8 cellular contexts compared by ENCODE assay signal in the genomic region with DNA sequence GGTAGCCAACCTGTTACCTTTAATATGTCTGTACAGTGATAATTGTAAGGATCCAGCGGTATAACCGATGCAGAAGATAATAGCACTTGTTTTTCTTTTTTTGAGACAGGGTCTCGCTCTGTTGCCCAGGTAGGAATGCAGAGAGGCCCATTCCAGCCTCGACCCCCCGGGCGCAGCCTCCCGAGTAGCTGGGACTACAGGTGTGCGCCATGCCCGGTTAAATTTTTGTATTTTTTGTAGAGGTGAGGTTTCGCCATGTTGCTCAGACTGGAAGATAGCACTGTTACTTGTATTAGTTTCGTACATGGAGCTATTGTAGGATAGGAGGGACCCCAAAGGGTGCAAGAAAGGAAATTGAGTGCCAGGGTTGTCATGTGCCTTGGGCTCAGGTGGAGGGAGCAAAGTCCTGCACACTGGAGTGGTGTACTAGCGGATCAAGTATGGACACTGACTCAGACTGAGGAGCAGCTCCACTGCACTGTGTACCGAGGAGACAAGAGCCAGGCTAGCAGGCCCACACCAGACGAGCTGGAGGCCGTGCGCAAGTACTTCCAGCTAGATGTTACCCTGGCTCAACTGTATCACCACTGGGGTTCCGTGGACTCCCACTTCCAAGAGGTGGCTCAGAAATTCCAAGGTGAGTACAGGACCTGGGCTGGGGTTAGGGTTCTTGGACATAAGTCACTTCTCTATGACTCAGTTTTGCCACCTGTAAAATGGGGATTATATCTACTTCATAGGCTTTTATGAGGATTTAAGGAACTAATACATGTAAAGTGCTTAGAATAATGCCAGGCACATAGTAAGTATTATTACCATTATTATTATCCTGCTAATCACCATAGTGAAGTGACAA. TPM values are rescaled to one million over a fixed set of nuclear protein-coding genes. Genes with fewer than 3 reads are reported as not detected.
DNase-seq lines count a peak whose midpoint lies in the region; ATAC-seq and TF ChIP-seq lines count a peak whose summit lies in the region.

No MANE protein-coding gene starts in this region.

- H3K36me3 ChIP-seq in KMS-11 (ENCODE audit: insufficient read depth) (no peaks in the 10 kb centered on the region), brain microvascular endothelial cell (replicated peaks) (peaks cover 28% of the 10 kb centered on the region), mesenchymal stem cell (ENCODE audit: control insufficient read depth in 1 of 2, insufficient read depth in 2 of 2, low read depth in 1 of 2, low read length in 2 of 2) (peaks cover 43 to 63% of the 10 kb centered on the region in 2 experiments), uterus (no peaks in the 10 kb centered on the region)

- peak overlapping the region; percentile 24; the same call in 1 of the 2 replicates for H3K9ac ChIP-seq in KMS-11
- peak overlapping the region; percentile 93 for H3K9ac ChIP-seq in mesenchymal stem cell (ENCODE audit: low read length)

- peak overlapping the region; percentile 88 for H2BK15ac ChIP-seq in mesenchymal stem cell (ENCODE audit: low read depth, poor library complexity, severe bottlenecking)

- DNase-seq in brain microvascular endothelial cell (peak; percentile 28), mesenchymal stem cell (peak; percentile 49), uterus (no peak), GM10266 (ENCODE audit: extremely low spot score) (no peak), NCI-H146 treated with DMSO at 0.1 percent for 48 hours (lab: John Stamatoyannopoulos, UW; ENCODE audit: unreplicated experiment) (no peak)

- in situ Hi-C loops in brain microvascular endothelial cell (cut with HindIII; ENCODE audit: low pct_ligation_motif_present, low sequenced_read_pairs) = no loop called here

- no peak overlapping the region for H3K23ac ChIP-seq in mesenchymal stem cell (ENCODE audit: low read length in 2 of 2)

- H3K27ac ChIP-seq in C4-2B = peak overlapping the region; percentile 81
- no peak overlapping the region for H3K27ac ChIP-seq in KMS-11
- H3K27ac ChIP-seq in brain microvascular endothelial cell = no peak overlapping the region
- peak overlapping the region; percentile 89 for H3K27ac ChIP-seq in mesenchymal stem cell (ENCODE audit: low read length, poor library complexity, severe bottlenecking)
- peak overlapping the region; percentile 91 to 92 for H3K27ac ChIP-seq in uterus

- H3K79me1 ChIP-seq in mesenchymal stem cell (replicated peaks; ENCODE audit: low read length, poor library complexity, severe bottlenecking) = peaks cover 30% of the 10 kb centered on the region

- H3K4me1 ChIP-seq in KMS-11 (ENCODE audit: low read depth, poor library complexity, severe bottlenecking) (peaks cover 4% of the 10 kb centered on the region), mesenchymal stem cell (ENCODE audit: control insufficient read depth, insufficient read depth, low read depth, low read length) (peaks cover 26% of the 10 kb centered on the region), uterus (peaks cover 0 to 3% of the 10 kb centered on the region in 2 donors)

- H3K4ac ChIP-seq in mesenchymal stem cell (ENCODE audit: low read depth in 1 of 2, low read length in 2 of 2) = peak overlapping the region in 1 of 2 experiments; percentile 53

- peak overlapping the region; percentile 4 for H2AK5ac ChIP-seq in mesenchymal stem cell (ENCODE audit: low read length, severe bottlenecking)

- 56% methylated on average over 17 of the region's 17 CpGs for WGBS in mesenchymal stem cell

- peak overlapping the region in 1 of 2 experiments; percentile 90 for H3K18ac ChIP-seq in mesenchymal stem cell (ENCODE audit: low read depth in 1 of 2, low read length in 2 of 2)

- no peak overlapping the region for H2BK12ac ChIP-seq in mesenchymal stem cell (ENCODE audit: low read length in 2 of 2)

- H4K8ac ChIP-seq in mesenchymal stem cell (ENCODE audit: low read length) = peak overlapping the region; percentile 61

- no peak for TF ChIP-seq POLR2A in uterus (IDR thresholded peaks at IDR 0.05)

- TF ChIP-seq CTCF in C4-2B (conservative IDR thresholded peaks at IDR 0.05) (no peak), KMS-11 (conservative IDR thresholded peaks at IDR 0.05; ENCODE audit: low read depth, low read length) (no peak), brain microvascular endothelial cell (IDR thresholded peaks at IDR 0.05; ENCODE audit: low read depth, low read length, missing control alignments) (no peak), uterus (IDR thresholded peaks at IDR 0.05) (no peak), GM10266 (IDR thresholded peaks at IDR 0.05; ENCODE audit: control insufficient read depth, insufficient read depth, low read depth, missing control alignments) (no peak)

- peak overlapping the region; percentile 76 for H2BK120ac ChIP-seq in mesenchymal stem cell (ENCODE audit: low read depth, low read length)

- peak overlapping the region; percentile 43 for H4K91ac ChIP-seq in mesenchymal stem cell (ENCODE audit: low read length)

- H3K4me3 ChIP-seq in KMS-11 (IDR thresholded peaks at IDR 0.05; ENCODE audit: insufficient read depth, low read depth, low read length) (peak overlapping the region; percentile 72), brain microvascular endothelial cell (ENCODE audit: low read depth, low read length) (peak overlapping the region; percentile 81), mesenchymal stem cell (ENCODE audit: insufficient read depth in 1 of 2, low read depth in 1 of 2, low read length in 2 of 2) (peak overlapping the region; percentile 81 to 100), uterus (peak overlapping the region; percentile 65 to 82)

- no peak for ATAC-seq in HG03565 (IDR thresholded peaks at IDR 0.05; ENCODE audit: unreplicated experiment)

- no peak overlapping the region for H3K14ac ChIP-seq in mesenchymal stem cell (ENCODE audit: low read length in 2 of 2)

- H3K79me2 ChIP-seq in KMS-11 (ENCODE audit: insufficient read depth, low read depth) = no peaks in the 10 kb centered on the region

- no peaks in the 10 kb centered on the region for H4K20me1 ChIP-seq in KMS-11 (ENCODE audit: insufficient read depth)

- intact Hi-C loops in uterus (cut with DNase I; ENCODE audit: low total_unique reads) = no loop called here

- H3K9me3 ChIP-seq in mesenchymal stem cell (ENCODE audit: control insufficient read depth, low read length) (no peaks in the 10 kb centered on the region), uterus (no peaks in the 10 kb centered on the region)

- H3K27me3 ChIP-seq in KMS-11 (ENCODE audit: insufficient read depth, low read depth) (no peaks in the 10 kb centered on the region), brain microvascular endothelial cell (replicated peaks) (no peaks in the 10 kb centered on the region), mesenchymal stem cell (ENCODE audit: control insufficient read depth in 1 of 2, insufficient read depth in 1 of 2, low read length in 2 of 2) (no peaks in the 10 kb centered on the region), uterus (no peaks in the 10 kb centered on the region)

- H2AFZ ChIP-seq in KMS-11 (ENCODE audit: low read depth) (peak overlapping the region; percentile 85), mesenchymal stem cell (ENCODE audit: low read depth, low read length) (peak overlapping the region; percentile 62)

- no peak overlapping the region for H2BK5ac ChIP-seq in mesenchymal stem cell (ENCODE audit: low read depth, low read length, poor library complexity, severe bottlenecking)

- H3K4me2 ChIP-seq in KMS-11 (peak overlapping the region; percentile 78), mesenchymal stem cell (ENCODE audit: low read length, poor library complexity, severe bottlenecking) (peak overlapping the region; percentile 86)

RNA-seq across cellular contexts. Expression of a gene that starts 1.0 kb away (rescaled TPM):
- polyA plus RNA-seq in mesenchymal stem cell (2013, experiment 1 of 2) = 26.5 TPM
- polyA plus RNA-seq in mesenchymal stem cell (2013, experiment 2 of 2) = 25.0 TPM
- 10 to 100 TPM; 29.8 to 60.7 (median 44.2) TPM for total RNA-seq in uterus

RNA-seq across cellular contexts. Expression of a gene that starts 19.0 kb away (rescaled TPM):
- polyA plus RNA-seq in mesenchymal stem cell (2013, experiment 1 of 2) = 10.6 TPM
- polyA plus RNA-seq in mesenchymal stem cell (2013, experiment 2 of 2) = 11.1 TPM
- total RNA-seq in uterus = 10 to 100 TPM; 19.1 to 63.0 (median 56.7) TPM

RNA-seq across cellular contexts. Expression of a gene that starts 19.2 kb away (rescaled TPM):
- polyA plus RNA-seq in mesenchymal stem cell (2013, experiment 1 of 2) = 7.8 TPM
- 7.6 TPM for polyA plus RNA-seq in mesenchymal stem cell (2013, experiment 2 of 2)
- 10 to 100 TPM; 10.8 to 36.0 (median 16.7) TPM for total RNA-seq in uterus

RNA-seq across cellular contexts. Expression of a gene that starts 41.5 kb away (rescaled TPM):
- polyA plus RNA-seq in mesenchymal stem cell (2013, experiment 1 of 2) = 53.4 TPM
- 54.2 TPM for polyA plus RNA-seq in mesenchymal stem cell (2013, experiment 2 of 2)
- 10 to 100 TPM; 35.9 to 65.4 (median 55.3) TPM for total RNA-seq in uterus

RNA-seq across cellular contexts. Expression of a gene that starts 42.1 kb away (rescaled TPM):
- polyA plus RNA-seq in mesenchymal stem cell (2013, experiment 1 of 2) = 103 TPM
- polyA plus RNA-seq in mesenchymal stem cell (2013, experiment 2 of 2) = 101 TPM
- total RNA-seq in uterus = 100 to 1,000 TPM in 3 of 4 donors, 10 to 100 TPM in 1; 44.7 to 176 (median 142) TPM

Comparison
In these comparisons a context has a peak if more than half of its experiments do, and no peak if none do; other contexts are left out.
1. H3K27ac ChIP-seq: peak in C4-2B (single experiment), mesenchymal stem cell (single experiment) and uterus (2 of 2); none in KMS-11 (single experiment) and brain microvascular endothelial cell (single experiment).
2. DNase-seq: peak in brain microvascular endothelial cell (single experiment) and mesenchymal stem cell (single experiment); none in uterus (0 of 2), GM10266 (single experiment) and NCI-H146 treated with DMSO at 0.1 percent for 48 hours (single experiment).
3. Peak in every context shown above with its lines, with median percentiles within 50 percentile points of each other: H3K4me3 ChIP-seq.